25 cellular contexts compared by ENCODE assay signal in genomic region chr11:68332186-68332585, GRCh38. TPM values are rescaled to one million over a fixed set of nuclear protein-coding genes. Genes with fewer than 3 reads are reported as not detected.
DNase-seq lines count a peak whose midpoint lies in the region; ATAC-seq and TF ChIP-seq lines count a peak whose summit lies in the region.
"Had no signal": no experiment of that assay in that cellular context is flagged by ENCODE, and none has a peak within 500 bp of the region (broad histone marks: within the 10 kb centered on the region; RNA-seq: fewer than 3 reads in every experiment).

No MANE protein-coding gene starts in this region.

- no peak overlapping the region for H3K27ac ChIP-seq in CD4-positive, CD25-positive, alpha-beta regulatory T cell (ENCODE audit: insufficient read depth, low read length, poor library complexity, severe bottlenecking)
- H3K27ac ChIP-seq in tibial nerve = peak overlapping the region in 2 of 4 donors; percentile 25 to 38
- H3K27ac ChIP-seq: 22Rv1, testis had no signal

- H3K36me3 ChIP-seq in CD4-positive, CD25-positive, alpha-beta regulatory T cell (ENCODE audit: control insufficient read depth, insufficient read depth, low read length) = no peaks in the 10 kb centered on the region
- H3K36me3 ChIP-seq in tibial nerve = no peaks in the 10 kb centered on the region
- H3K36me3 ChIP-seq: esophagus squamous epithelium had no signal

- H3K27me3 Mint-ChIP-seq in T-helper 1 cell treated with Interleukin-12 subunit alpha and Interleukin-12 subunit beta and Interleukin-4 antibody, amounts not matched to agents 30 μg/mL and 1 μg/mL, for 36 hours (ENCODE audit: low read depth) = no peaks in the 10 kb centered on the region
- no peaks in the 10 kb centered on the region for H3K27me3 Mint-ChIP-seq in CD4-positive, CD25-positive, alpha-beta regulatory T cell
- H3K27me3 Mint-ChIP-seq in brain = no peaks in the 10 kb centered on the region
- peaks cover 3% of the 10 kb centered on the region for H3K27me3 Mint-ChIP-seq in nephron (ENCODE audit: low read depth)
- H3K27me3 Mint-ChIP-seq: central memory CD8-positive, alpha-beta T cell had no signal

- H3K9me3 Mint-ChIP-seq in T-helper 1 cell treated with Interleukin-12 subunit alpha and Interleukin-12 subunit beta and Interleukin-4 antibody, amounts not matched to agents 30 μg/mL and 1 μg/mL, for 36 hours = no peaks in the 10 kb centered on the region
- H3K9me3 Mint-ChIP-seq in CD4-positive, CD25-positive, alpha-beta regulatory T cell = no peaks in the 10 kb centered on the region
- H3K9me3 Mint-ChIP-seq in brain (peaks cover 0 to 3% (median 0%) of the 10 kb centered on the region in 5 experiments), nephron (no peaks in the 10 kb centered on the region)
- H3K9me3 Mint-ChIP-seq: activated naive CD4-positive, alpha-beta T cell treated with anti-CD3 and anti-CD28 coated beads, Interleukin-2, amount 50 U/mL, for 72 hours; activated T-cell treated with anti-CD3 and anti-CD28 coated beads, Interleukin-2, amount 50 U/mL, for 72 hours; central memory CD8-positive, alpha-beta T cell; dendritic cell treated with granulocyte-macrophage colony-stimulating factor and Interleukin-4, amounts not matched to agents 40 ng/mL and 50 ng/mL, for 4 days; natural killer cell treated with Interleukin-12 subunit alpha and Interleukin-12 subunit beta and Interleukin-15 and Interleukin-18, amount 100 ng/mL, for 72 hours; stimulated activated naive B cell treated with anti-CD40 and anti-IgM and Interleukin-4, amounts not matched to agents 10 μg/mL and 1 μg/mL and 100 μg/mL, for 72 hours had no signal

- H3K4me3 ChIP-seq in CD4-positive, CD25-positive, alpha-beta regulatory T cell (ENCODE audit: low read depth, low read length) = no peak overlapping the region
- H3K4me3 ChIP-seq in tibial nerve = no peak overlapping the region
- H3K4me3 ChIP-seq: esophagus squamous epithelium, GM12878, testis had no signal

- H3K4me1 ChIP-seq in CD4-positive, CD25-positive, alpha-beta regulatory T cell (ENCODE audit: control insufficient read depth, insufficient read depth, low read length, poor library complexity, severe bottlenecking) = peaks cover 54% of the 10 kb centered on the region
- peaks cover under 1 to 65% (median 40%) of the 10 kb centered on the region in 4 donors for H3K4me1 ChIP-seq in tibial nerve

- no peak for ATAC-seq in CD4-positive, CD25-positive, alpha-beta regulatory T cell (ENCODE audit: low read depth in 2 of 2)
- no peak for ATAC-seq in GM18868 (IDR thresholded peaks at IDR 0.05; ENCODE audit: unreplicated experiment)
- ATAC-seq: GM12878; natural killer cell treated with Interleukin-12 subunit alpha and Interleukin-12 subunit beta and Interleukin-15 and Interleukin-18, amount 100 ng/mL, for 72 hours; sciatic nerve; stimulated activated naive B cell treated with anti-CD40 and anti-IgM and Interleukin-4, amounts not matched to agents 10 μg/mL and 1 μg/mL and 100 μg/mL, for 72 hours had no signal

- H3K36me3 Mint-ChIP-seq in T-helper 1 cell treated with Interleukin-12 subunit alpha and Interleukin-12 subunit beta and Interleukin-4 antibody, amounts not matched to agents 30 μg/mL and 1 μg/mL, for 36 hours (ENCODE audit: low read depth) = peaks cover 2% of the 10 kb centered on the region
- no peaks in the 10 kb centered on the region for H3K36me3 Mint-ChIP-seq in CD4-positive, CD25-positive, alpha-beta regulatory T cell
- H3K36me3 Mint-ChIP-seq in brain (peaks cover 8% of the 10 kb centered on the region), nephron (ENCODE audit: low read depth) (no peaks in the 10 kb centered on the region)
- H3K36me3 Mint-ChIP-seq: activated naive CD4-positive, alpha-beta T cell treated with anti-CD3 and anti-CD28 coated beads, Interleukin-2, amount 50 U/mL, for 72 hours; natural killer cell treated with Interleukin-12 subunit alpha and Interleukin-12 subunit beta and Interleukin-15 and Interleukin-18, amount 100 ng/mL, for 72 hours; stimulated activated naive B cell treated with anti-CD40 and anti-IgM and Interleukin-4, amounts not matched to agents 10 μg/mL and 1 μg/mL and 100 μg/mL, for 72 hours had no signal

- TF ChIP-seq EP300 in tibial nerve (IDR thresholded peaks at IDR 0.05) = no peak

- no peaks in the 10 kb centered on the region for H3K9me3 ChIP-seq in CD4-positive, CD25-positive, alpha-beta regulatory T cell (ENCODE audit: control insufficient read depth in 2 of 2, low read length in 2 of 2)
- H3K9me3 ChIP-seq in tibial nerve = no peaks in the 10 kb centered on the region
- H3K9me3 ChIP-seq: esophagus squamous epithelium, testis had no signal

- 89 to 100% methylated on average over 9 of the region's 9 CpGs for WGBS in tibial nerve, 2 donors

- peaks cover 60% of the 10 kb centered on the region for H3K4me1 Mint-ChIP-seq in T-helper 1 cell treated with Interleukin-12 subunit alpha and Interleukin-12 subunit beta and Interleukin-4 antibody, amounts not matched to agents 30 μg/mL and 1 μg/mL, for 36 hours (ENCODE audit: low read depth)
- peaks cover 0 to 81% (median 43%) of the 10 kb centered on the region in 4 donors for H3K4me1 Mint-ChIP-seq in CD4-positive, CD25-positive, alpha-beta regulatory T cell
- H3K4me1 Mint-ChIP-seq in brain (peaks cover 63% of the 10 kb centered on the region), nephron (peaks cover 76% of the 10 kb centered on the region)

- no peaks in the 10 kb centered on the region for H3K27me3 ChIP-seq in CD4-positive, CD25-positive, alpha-beta regulatory T cell (ENCODE audit: control insufficient read depth, insufficient read depth, low read length)
- H3K27me3 ChIP-seq in tibial nerve = no peaks in the 10 kb centered on the region
- H3K27me3 ChIP-seq: esophagus squamous epithelium, testis had no signal

- H3K27ac Mint-ChIP-seq in T-helper 1 cell treated with Interleukin-12 subunit alpha and Interleukin-12 subunit beta and Interleukin-4 antibody, amounts not matched to agents 30 μg/mL and 1 μg/mL, for 36 hours = peak overlapping the region; percentile 55
- H3K27ac Mint-ChIP-seq in CD4-positive, CD25-positive, alpha-beta regulatory T cell = peak overlapping the region; percentile 10 to 92 (median 83)
- peak overlapping the region in 4 of 5 experiments; percentile 56 to 90 (median 80) for H3K27ac Mint-ChIP-seq in brain
- peak overlapping the region; percentile 81 to 90 (median 81) for H3K27ac Mint-ChIP-seq in nephron
- H3K27ac Mint-ChIP-seq: dendritic cell treated with granulocyte-macrophage colony-stimulating factor and Interleukin-4, amounts not matched to agents 40 ng/mL and 50 ng/mL, for 4 days; natural killer cell treated with Interleukin-12 subunit alpha and Interleukin-12 subunit beta and Interleukin-15 and Interleukin-18, amount 100 ng/mL, for 72 hours; stimulated activated naive B cell treated with anti-CD40 and anti-IgM and Interleukin-4, amounts not matched to agents 10 μg/mL and 1 μg/mL and 100 μg/mL, for 72 hours had no signal

- DNase-seq in T-helper 1 cell = no peak
- DNase-seq in CD4-positive, CD25-positive, alpha-beta regulatory T cell = no peak
- DNase-seq in NCI-H69 (lab: John Stamatoyannopoulos, UW) = no peak
- DNase-seq in tibial nerve (ENCODE audit: low spot score in 2 of 2) = no peak
- DNase-seq: activated CD4-positive, alpha-beta T cell treated with anti-CD3 and anti-CD28 coated beads, Interleukin-2, amount 50 U/mL, for 1 hour; activated T-cell treated with anti-CD3 and anti-CD28 coated beads, Interleukin-2, amount 50 U/mL, for 72 hours; esophagus squamous epithelium; NCI-H1417; NCI-H2081 treated with DMSO at 0.1 percent for 48 hours; NCI-H774; stimulated activated CD4-positive, alpha-beta T cell treated with anti-CD3 and anti-CD28 coated beads, Interleukin-12 subunit alpha, Interleukin-12 subunit beta, amount 100 ng/mL, for 4 hours; stimulated activated CD4-positive, alpha-beta T cell treated with anti-CD3 and anti-CD28 coated beads, Interleukin-4, amount 100 ng/mL, for 4 hours; stimulated activated naive B cell treated with anti-CD40 and anti-IgM and Interleukin-4, amounts not matched to agents 10 μg/mL and 1 μg/mL and 100 μg/mL, for 72 hours; testis had no signal

- no peak for TF ChIP-seq CTCF in brain (conservative IDR thresholded peaks at IDR 0.05)
- TF ChIP-seq CTCF in nephron (IDR thresholded peaks at IDR 0.05; ENCODE audit: unreplicated experiment in 3 of 3) = no peak
- TF ChIP-seq CTCF in tibial nerve (IDR thresholded peaks at IDR 0.05) = no peak

- TF ChIP-seq POLR2A in tibial nerve (IDR thresholded peaks at IDR 0.05) = no peak

- no peak overlapping the region for H3K4me3 Mint-ChIP-seq in T-helper 1 cell treated with Interleukin-12 subunit alpha and Interleukin-12 subunit beta and Interleukin-4 antibody, amounts not matched to agents 30 μg/mL and 1 μg/mL, for 36 hours
- peak overlapping the region in 2 of 4 donors; percentile 24 to 54 for H3K4me3 Mint-ChIP-seq in CD4-positive, CD25-positive, alpha-beta regulatory T cell
- H3K4me3 Mint-ChIP-seq in brain (peak overlapping the region in 1 of 5 experiments; percentile 22), nephron (peak overlapping the region in 1 of 3 experiments; percentile 54)
- H3K4me3 Mint-ChIP-seq: dendritic cell treated with granulocyte-macrophage colony-stimulating factor and Interleukin-4, amounts not matched to agents 40 ng/mL and 50 ng/mL, for 4 days; natural killer cell treated with Interleukin-12 subunit alpha and Interleukin-12 subunit beta and Interleukin-15 and Interleukin-18, amount 100 ng/mL, for 72 hours; stimulated activated naive B cell treated with anti-CD40 and anti-IgM and Interleukin-4, amounts not matched to agents 10 μg/mL and 1 μg/mL and 100 μg/mL, for 72 hours had no signal

RNA-seq across cellular contexts. Expression of gene LRP5, which starts 19.8 kb away (rescaled TPM):
- total RNA-seq in CD4-positive, CD25-positive, alpha-beta regulatory T cell = 1.3 TPM
- 1 to 10 TPM in 1 of 4 donors, under 1 TPM in 2, not detected in 1; 0.22 to 1.2 (median 0.40) TPM for polyA plus RNA-seq in CD4-positive, CD25-positive, alpha-beta regulatory T cell
- 27.2 TPM for polyA plus RNA-seq in brain (ENCODE audit: insufficient read depth, low read depth, low replicate concordance)
- total RNA-seq in tibial nerve = 10 to 100 TPM; 22.3 to 43.2 (median 33.8) TPM

Comparison
In these comparisons a context has a peak if more than half of its experiments do, and no peak if none do; other contexts are left out.
1. RNA of gene LRP5, which starts 19.8 kb away (total RNA-seq): 22.3 to 43.2 TPM in tibial nerve; 1.3 TPM in CD4-positive, CD25-positive, alpha-beta regulatory T cell (single experiment); every median in the first group is over 10 times any median in the second.
2. Peak in every context shown above with its lines, with median percentiles within 50 percentile points of each other: H3K27ac Mint-ChIP-seq.